In the genomic region with DNA sequence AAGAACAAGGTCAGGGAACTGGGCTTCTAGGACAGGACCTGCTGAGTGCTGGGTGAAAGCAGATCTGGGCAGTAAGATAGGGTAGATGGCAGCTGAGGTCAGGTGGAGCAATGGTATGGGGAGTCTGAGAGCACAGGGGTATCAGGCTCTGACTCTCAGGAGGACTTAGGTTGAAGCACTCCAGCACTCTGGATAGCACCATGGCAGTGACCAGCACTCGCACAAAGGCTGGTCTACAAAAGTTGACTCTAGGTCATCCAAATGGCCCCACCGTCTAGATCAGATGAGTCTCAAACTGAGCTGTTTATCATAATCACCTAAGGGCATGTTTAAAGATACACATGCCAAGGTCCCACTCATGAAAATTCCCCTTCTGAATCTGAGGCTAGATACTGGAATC, we compare ENCODE assay signal across 21 cellular contexts.
A peak's percentile ranks its signal among the peaks of the same experiment; 100 is the strongest.
DNase-seq lines count a peak whose midpoint lies in the region; ATAC-seq and TF ChIP-seq lines count a peak whose summit lies in the region.
"Had no signal": no experiment of that assay in that cellular context is flagged by ENCODE, and none has a peak within 500 bp of the region (broad histone marks: within the 10 kb centered on the region; RNA-seq: fewer than 3 reads in every experiment).

No MANE protein-coding gene starts in this region.

- no peak for TF ChIP-seq RAD21 in SK-N-SH (IDR thresholded peaks at IDR 0.05; ENCODE audit: low read length)
- TF ChIP-seq RAD21 in HCT116 (IDR thresholded peaks at IDR 0.05; ENCODE audit: low read depth): no peak

- no peak overlapping the region for H3K9ac ChIP-seq in SK-N-SH
- H3K9ac ChIP-seq in HCT116 (ENCODE audit: low read length): no peak overlapping the region
- H3K9ac ChIP-seq: BLaER1 treated with 17β-estradiol and CSF1 and Interleukin-3, amounts not matched to agents 10 nM and 100 nM; GM23248 had no signal

- H3K36me3 Mint-ChIP-seq in progenitor cell of endocrine pancreas (ENCODE audit: insufficient read depth): no peaks in the 10 kb centered on the region
- H3K36me3 Mint-ChIP-seq: CD4-positive, alpha-beta memory T cell had no signal

- H3K27ac ChIP-seq in SK-N-SH (ENCODE audit: low read depth in 2 of 2, low read length in 1 of 2) (no peak overlapping the region), HCT116 (ENCODE audit: low read depth, low read length) (no peak overlapping the region)
- H3K27ac ChIP-seq: 22Rv1; BLaER1 treated with 17β-estradiol and CSF1 and Interleukin-3, amounts not matched to agents 10 nM and 100 nM; GM23248 had no signal

- no peaks in the 10 kb centered on the region for H3F3A ChIP-seq in SK-N-SH (replicated peaks; ENCODE audit: insufficient read depth)

- no peak overlapping the region for H3K4me3 Mint-ChIP-seq in progenitor cell of endocrine pancreas (ENCODE audit: low read depth)
- H3K4me3 Mint-ChIP-seq: CD4-positive, alpha-beta memory T cell; H9 had no signal

- TF ChIP-seq CTCF in SK-N-SH (IDR thresholded peaks at IDR 0.05) (no peak), HCT116 (IDR thresholded peaks at IDR 0.05 in 2 of 3, conservative IDR thresholded peaks at IDR 0.05 in 1 of 3; ENCODE audit: borderline replicate concordance in 1 of 3, insufficient read depth in 1 of 3, low read depth in 2 of 3, low read length in 2 of 3) (no peak), progenitor cell of endocrine pancreas (IDR thresholded peaks at IDR 0.05; ENCODE audit: unreplicated experiment) (no peak), lower leg skin (IDR thresholded peaks at IDR 0.05) (no peak)

- no peaks in the 10 kb centered on the region for H3K4me1 Mint-ChIP-seq in progenitor cell of endocrine pancreas (ENCODE audit: low read depth)

- no peak for TF ChIP-seq EP300 in SK-N-SH (IDR thresholded peaks at IDR 0.05; ENCODE audit: borderline replicate concordance in 1 of 2, low read depth in 1 of 2, low read length in 1 of 2)

- POLR2A ChIA-PET in SK-N-SH (lab: Yijun Ruan, JAX) (no interaction called here), HCT116 (lab: Charles Lee) (no interaction called here)

- H3K27me3 Mint-ChIP-seq in progenitor cell of endocrine pancreas: no peaks in the 10 kb centered on the region
- H3K27me3 Mint-ChIP-seq: CD4-positive, alpha-beta memory T cell had no signal

- H3K9me3 ChIP-seq in SK-N-SH (no peaks in the 10 kb centered on the region), HCT116 (ENCODE audit: control insufficient read depth in 1 of 2, insufficient read depth in 1 of 2, low read depth in 1 of 2, low read length in 2 of 2) (no peaks in the 10 kb centered on the region)
- H3K9me3 ChIP-seq: BE2C; BLaER1 treated with 17β-estradiol and CSF1 and Interleukin-3, amounts not matched to agents 10 nM and 100 nM had no signal

- no peaks in the 10 kb centered on the region for H3K9me3 Mint-ChIP-seq in progenitor cell of endocrine pancreas (ENCODE audit: low read depth)
- H3K9me3 Mint-ChIP-seq: CD4-positive, alpha-beta memory T cell; H9 had no signal

- H3K4me3 ChIP-seq in SK-N-SH (ENCODE audit: low read depth in 2 of 2, low read length in 1 of 2) (no peak overlapping the region), HCT116 (replicated peaks in 1 of 2; ENCODE audit: low read depth in 1 of 2, low read length in 2 of 2) (no peak overlapping the region), lower leg skin (ENCODE audit: low read depth, poor library complexity, severe bottlenecking) (no peak overlapping the region)
- H3K4me3 ChIP-seq: BLaER1 treated with 17β-estradiol and CSF1 and Interleukin-3, amounts not matched to agents 10 nM and 100 nM; GM23248 had no signal

- H3K36me3 ChIP-seq in SK-N-SH (replicated peaks in 1 of 2; ENCODE audit: control insufficient read depth in 1 of 2, insufficient read depth in 2 of 2, low read length in 1 of 2) (peaks cover 0 to under 1% of the 10 kb centered on the region in 2 experiments), HCT116 (ENCODE audit: control insufficient read depth in 1 of 2, insufficient read depth in 2 of 2, low read length in 2 of 2) (no peaks in the 10 kb centered on the region)
- H3K36me3 ChIP-seq: BE2C; BLaER1 treated with 17β-estradiol and CSF1 and Interleukin-3, amounts not matched to agents 10 nM and 100 nM had no signal

- BruUV-seq in HCT116 (replicated peaks; lab: Mats Ljungman, UMichigan): no TSS peak

- H3K27ac Mint-ChIP-seq in progenitor cell of endocrine pancreas: peak overlapping the region; percentile 5
- H3K27ac Mint-ChIP-seq: CD4-positive, alpha-beta memory T cell had no signal

- DNase-seq in SK-N-SH (no peak), HCT116 (ENCODE audit: low read depth, low spot score) (no peak), progenitor cell of endocrine pancreas (ENCODE audit: low spot score, unreplicated experiment) (no peak), C1 segment of cervical spinal cord (lab: John Stamatoyannopoulos, UW) (no peak), NOMO-1 treated with DMSO at 0.1 percent for 48 hours (lab: John Stamatoyannopoulos, UW; ENCODE audit: unreplicated experiment) (no peak), lower leg skin (ENCODE audit: low spot score in 2 of 2) (no peak)
- DNase-seq: ACHN; AML-193; BE2C; Calu3; CD4-positive, alpha-beta memory T cell; COR-L47; DMS53; DMS79 treated with DMSO at 0.1 percent for 48 hours; GF-D8; GM23248; H9 had no signal

- no peak for TF ChIP-seq POLR2A in HCT116 (IDR thresholded peaks at IDR 0.05; ENCODE audit: borderline replicate concordance, extremely low read depth, insufficient read depth, insufficient read length)
- TF ChIP-seq POLR2A in lower leg skin (IDR thresholded peaks at IDR 0.05): no peak

- CTCF ChIA-PET in SK-N-SH (lab: Yijun Ruan, JAX) (interaction anchor here (1.5 kb wide), 1 partner anchor 45 kb away, joined by 9 read pairs; no protein-coding TSS in a partner anchor), HCT116 (lab: Charles Lee) (no interaction called here)

- ATAC-seq in SK-N-SH treated with all-trans-retinoic acid at 6 μM for 48 hours (no peak), HCT116 (no peak)

- peaks cover 0 to 6% of the 10 kb centered on the region in 2 experiments; a peak in 1 of 4 replicates for H3K4me1 ChIP-seq in SK-N-SH (ENCODE audit: control insufficient read depth in 1 of 2, insufficient read depth in 2 of 2, low read depth in 1 of 2, low read length in 1 of 2)
- H3K4me1 ChIP-seq in HCT116 (ENCODE audit: control insufficient read depth in 1 of 2, insufficient read depth in 2 of 2, low read length in 2 of 2): no peaks in the 10 kb centered on the region
- H3K4me1 ChIP-seq: BE2C; BLaER1 treated with 17β-estradiol and CSF1 and Interleukin-3, amounts not matched to agents 10 nM and 100 nM had no signal

- RAD21 ChIA-PET in HCT116 (lab: Charles Lee; ENCODE audit: low non-redundant PET in 1 of 2, low total read pairs in 2 of 2, uncharacterized antibody in 2 of 2, unreplicated experiment in 2 of 2): no interaction called here

- no peaks in the 10 kb centered on the region for H3K27me3 ChIP-seq in SK-N-SH (ENCODE audit: insufficient read depth)
- H3K27me3 ChIP-seq in HCT116 (ENCODE audit: insufficient read depth, low read length): no peaks in the 10 kb centered on the region
- H3K27me3 ChIP-seq: BE2C; BLaER1 treated with 17β-estradiol and CSF1 and Interleukin-3, amounts not matched to agents 10 nM and 100 nM had no signal

- WGBS in SK-N-SH (ENCODE audit: low lambda C conversion rate): no CpG with 5 or more reads among the region's 2 CpGs
- WGBS in lower leg skin, 2 donors: 81 to 91% methylated on average over 2 of the region's 2 CpGs

- H3K79me2 ChIP-seq in SK-N-SH (ENCODE audit: insufficient read depth) (no peaks in the 10 kb centered on the region), HCT116 (ENCODE audit: insufficient read depth, low read length) (no peaks in the 10 kb centered on the region)

- intact Hi-C loops in HCT116 (cut with micrococcal nuclease): no loop called here
- intact Hi-C loops in lower leg skin (cut with DNase I; ENCODE audit: low total_unique reads): no loop called here

- no peaks in the 10 kb centered on the region for H3K9me2 ChIP-seq in SK-N-SH
- H3K9me2 ChIP-seq in HCT116 (ENCODE audit: insufficient read depth): peaks cover 12% of the 10 kb centered on the region; the same call in 1 of the 2 replicates

- H2AFZ ChIP-seq in SK-N-SH (ENCODE audit: low read depth) (no peak overlapping the region), HCT116 (ENCODE audit: low read depth, low read length, poor library complexity, severe bottlenecking) (no peak overlapping the region)
- H2AFZ ChIP-seq: GM23248 had no signal

- H3K4me2 ChIP-seq in SK-N-SH (no peak overlapping the region), HCT116 (ENCODE audit: low read length) (no peak overlapping the region)
- H3K4me2 ChIP-seq: BLaER1 treated with 17β-estradiol and CSF1 and Interleukin-3, amounts not matched to agents 10 nM and 100 nM had no signal

- no peaks in the 10 kb centered on the region for H4K20me1 ChIP-seq in SK-N-SH (ENCODE audit: insufficient read depth)
- H4K20me1 ChIP-seq in HCT116 (ENCODE audit: insufficient read depth): no peaks in the 10 kb centered on the region
- H4K20me1 ChIP-seq: BLaER1 treated with 17β-estradiol and CSF1 and Interleukin-3, amounts not matched to agents 10 nM and 100 nM had no signal

TF ChIP-seq in SK-N-SH, 30 proteins besides CTCF, POLR2A, EP300 and RAD21 (continues in another document):
- no peak for TF ChIP-seq CHD2 (IDR thresholded peaks at IDR 0.05; ENCODE audit: low read length, partially characterized antibody)

TF ChIP-seq in PFSK-1, 5 proteins besides CTCF, POLR2A, EP300 and RAD21 (continues in another document):
- TF ChIP-seq REST (IDR thresholded peaks at IDR 0.05; ENCODE audit: insufficient read depth in 1 of 2, low read depth in 2 of 2, low read length in 2 of 2): peak; percentile 64 to 88; a peak in 3 of 4 replicates
